In genomic region chr12:122852336-122853275, GRCh38 we compare ENCODE assay signal across 10 cellular contexts. TPM values are rescaled to one million over a fixed set of nuclear protein-coding genes. Genes with fewer than 3 reads are reported as not detected.
DNase-seq lines count a peak whose midpoint lies in the region; ATAC-seq and TF ChIP-seq lines count a peak whose summit lies in the region.
"Had no signal": no experiment of that assay in that cellular context is flagged by ENCODE, and none has a peak within 500 bp of the region (broad histone marks: within the 10 kb centered on the region; RNA-seq: fewer than 3 reads in every experiment).

No MANE protein-coding gene starts in this region.

- peaks cover 20% of the 10 kb centered on the region for H3K4me1 ChIP-seq in adipocyte (ENCODE audit: control insufficient read depth, insufficient read depth, low read length)
- H3K4me1 ChIP-seq in neural progenitor cell: no peaks in the 10 kb centered on the region
- H3K4me1 ChIP-seq in vagina: peaks cover 28% of the 10 kb centered on the region

- no peak overlapping the region for H2AFZ ChIP-seq in neural progenitor cell (replicated peaks)

- peaks cover 12% of the 10 kb centered on the region for H3K4me1 Mint-ChIP-seq in neural progenitor cell
- H3K4me1 Mint-ChIP-seq in activated CD4-positive, alpha-beta T cell treated with anti-CD3 and anti-CD28 coated beads for 36 hours: no peaks in the 10 kb centered on the region
- H3K4me1 Mint-ChIP-seq: activated CD8-positive, alpha-beta memory T cell treated with anti-CD3 and anti-CD28 coated beads, Interleukin-2, amount 10 ng/mL, durations not matched to agents 7 days and 5 days had no signal

- H3K36me3 ChIP-seq in adipocyte (ENCODE audit: control insufficient read depth, insufficient read depth, low read length, severe bottlenecking): peaks cover 2% of the 10 kb centered on the region
- no peaks in the 10 kb centered on the region for H3K36me3 ChIP-seq in neural progenitor cell
- peaks cover 0 to 24% of the 10 kb centered on the region in 2 donors for H3K36me3 ChIP-seq in vagina

- CTCF ChIA-PET in activated CD4-positive, alpha-beta T cell treated with anti-CD3 and anti-CD28 coated beads for 36 hours (lab: Charles Lee): no interaction called here

- H3K27ac ChIP-seq in neural progenitor cell (no peak overlapping the region), vagina (peak overlapping the region; percentile 68)

- POLR2A ChIA-PET in activated CD4-positive, alpha-beta T cell treated with anti-CD3 and anti-CD28 coated beads for 36 hours (lab: Charles Lee): no interaction called here

- H3K4me3 Mint-ChIP-seq in neural progenitor cell: no peak overlapping the region
- no peak overlapping the region for H3K4me3 Mint-ChIP-seq in activated CD4-positive, alpha-beta T cell treated with anti-CD3 and anti-CD28 coated beads for 36 hours
- H3K4me3 Mint-ChIP-seq: activated CD8-positive, alpha-beta memory T cell treated with anti-CD3 and anti-CD28 coated beads, Interleukin-2, amount 10 ng/mL, durations not matched to agents 7 days and 5 days had no signal

- H4K20me1 ChIP-seq in neural progenitor cell (ENCODE audit: low read depth): no peaks in the 10 kb centered on the region

- intact Hi-C loops in vagina (cut with DNase I): no loop called here
- intact Hi-C loops in activated CD4-positive, alpha-beta T cell treated with anti-CD3 and anti-CD28 coated beads for 36 hours (cut with DNase I, micrococcal nuclease): no loop called here

- H3K36me3 Mint-ChIP-seq in neural progenitor cell: peaks cover 5% of the 10 kb centered on the region
- no peaks in the 10 kb centered on the region for H3K36me3 Mint-ChIP-seq in activated CD4-positive, alpha-beta T cell treated with anti-CD3 and anti-CD28 coated beads for 36 hours (ENCODE audit: low read depth)

- H3K9me3 Mint-ChIP-seq in neural progenitor cell: no peaks in the 10 kb centered on the region
- no peaks in the 10 kb centered on the region for H3K9me3 Mint-ChIP-seq in activated CD4-positive, alpha-beta T cell treated with anti-CD3 and anti-CD28 coated beads for 36 hours (ENCODE audit: low read depth)

- H3K4me3 ChIP-seq in adipocyte (ENCODE audit: low read length) (no peak overlapping the region), fibroblast of pulmonary artery (replicated peaks; ENCODE audit: low read depth, low read length) (no peak overlapping the region), neural progenitor cell (no peak overlapping the region), vagina (no peak overlapping the region)

- no peaks in the 10 kb centered on the region for H3F3A ChIP-seq in neural progenitor cell (ENCODE audit: low read depth)

- no peaks in the 10 kb centered on the region for H3K79me2 ChIP-seq in neural progenitor cell (ENCODE audit: low read depth)

- H3K27me3 ChIP-seq in adipocyte (replicated peaks; ENCODE audit: control insufficient read depth, insufficient read depth, low read length): no peaks in the 10 kb centered on the region
- no peaks in the 10 kb centered on the region for H3K27me3 ChIP-seq in neural progenitor cell
- H3K27me3 ChIP-seq in vagina: no peaks in the 10 kb centered on the region

- no peak for ATAC-seq in activated CD4-positive, alpha-beta T cell treated with anti-CD3 and anti-CD28 coated beads for 36 hours
- ATAC-seq: activated CD8-positive, alpha-beta memory T cell treated with anti-CD3 and anti-CD28 coated beads, Interleukin-2, amount 10 ng/mL, durations not matched to agents 7 days and 5 days had no signal

- H3K9ac ChIP-seq in adipocyte (ENCODE audit: low read length) (peak overlapping the region; percentile 4), neural progenitor cell (no peak overlapping the region)

- H3K9me3 ChIP-seq in adipocyte (ENCODE audit: control insufficient read depth, low read length) (no peaks in the 10 kb centered on the region), neural progenitor cell (ENCODE audit: low read depth) (no peaks in the 10 kb centered on the region), vagina (no peaks in the 10 kb centered on the region)

- no peak overlapping the region for H3K4me2 ChIP-seq in neural progenitor cell

- TF ChIP-seq POLR2A in vagina (IDR thresholded peaks at IDR 0.05): no peak

- TF ChIP-seq CTCF in fibroblast of pulmonary artery (IDR thresholded peaks at IDR 0.05; ENCODE audit: low read length, missing control alignments): no peak
- TF ChIP-seq CTCF in neural progenitor cell (IDR thresholded peaks at IDR 0.05): no peak
- no peak for TF ChIP-seq CTCF in vagina (IDR thresholded peaks at IDR 0.05)

- H3K27me3 Mint-ChIP-seq in neural progenitor cell (ENCODE audit: insufficient read depth, low read depth): peaks cover 5% of the 10 kb centered on the region
- H3K27me3 Mint-ChIP-seq in activated CD4-positive, alpha-beta T cell treated with anti-CD3 and anti-CD28 coated beads for 36 hours: no peaks in the 10 kb centered on the region
- H3K27me3 Mint-ChIP-seq: activated CD8-positive, alpha-beta memory T cell treated with anti-CD3 and anti-CD28 coated beads, Interleukin-2, amount 10 ng/mL, durations not matched to agents 7 days and 5 days had no signal

- DNase-seq in adipocyte (ENCODE audit: low read depth) (no peak), fibroblast of pulmonary artery (ENCODE audit: low read depth) (peak; percentile 43), neural progenitor cell (ENCODE audit: low spot score) (no peak), vagina (ENCODE audit: extremely low spot score in 2 of 2) (no peak), islet precursor cell (no peak)
- no peak for DNase-seq in stimulated activated CD4-positive, alpha-beta T cell treated with anti-CD3 and anti-CD28 coated beads, Interleukin-4, amount 100 ng/mL, for 4 hours
- DNase-seq in activated CD4-positive, alpha-beta T cell treated with anti-CD3 and anti-CD28 coated beads for 36 hours: no peak
- DNase-seq: activated CD8-positive, alpha-beta memory T cell treated with anti-CD3 and anti-CD28 coated beads, Interleukin-2, amount 10 ng/mL, durations not matched to agents 7 days and 5 days; central memory CD4-positive, alpha-beta T cell; NCI-H2171 had no signal

- peak overlapping the region; percentile 8 for H3K27ac Mint-ChIP-seq in neural progenitor cell
- no peak overlapping the region for H3K27ac Mint-ChIP-seq in activated CD4-positive, alpha-beta T cell treated with anti-CD3 and anti-CD28 coated beads for 36 hours
- H3K27ac Mint-ChIP-seq: activated CD8-positive, alpha-beta memory T cell treated with anti-CD3 and anti-CD28 coated beads, Interleukin-2, amount 10 ng/mL, durations not matched to agents 7 days and 5 days had no signal

RNA-seq across cellular contexts. Expression of gene HIP1R, which starts 17.3 kb away (rescaled TPM):
- total RNA-seq in neural progenitor cell (ENCODE audit: low replicate concordance): 19.3 and 25.6 TPM in 2 replicates
- 66.0 TPM for total RNA-seq in vagina
- total RNA-seq in activated CD4-positive, alpha-beta T cell treated with anti-CD3 and anti-CD28 coated beads for 36 hours: 10 to 100 TPM; 17.1 to 20.9 TPM

RNA-seq across cellular contexts. Expression of gene VPS37B, which starts 43.3 kb away (rescaled TPM):
- 19.4 and 23.9 TPM in 2 replicates for total RNA-seq in neural progenitor cell (ENCODE audit: low replicate concordance)
- 34.9 TPM for total RNA-seq in vagina
- 10 to 100 TPM in 1 of 2 experiments, 1 to 10 TPM in 1; 9.4 to 11.4 TPM for total RNA-seq in activated CD4-positive, alpha-beta T cell treated with anti-CD3 and anti-CD28 coated beads for 36 hours
